Comparison of ENCODE assay signal across 8 cellular contexts in genomic region chr5:31581498-31582099, GRCh38. TPM values are rescaled to one million over a fixed set of nuclear protein-coding genes. Genes with fewer than 3 reads are reported as not detected.
A peak's percentile ranks its signal among the peaks of the same experiment; 100 is the strongest.
DNase-seq lines count a peak whose midpoint lies in the region; ATAC-seq, FAIRE-seq and TF ChIP-seq lines count a peak whose summit lies in the region.

No MANE protein-coding gene starts in this region.

- peaks cover 7% of the 10 kb centered on the region; the same call in 2 of the 3 replicates for H3K9me3 ChIP-seq in A549

- no peak overlapping the region for H3K4me2 ChIP-seq in A549

- TF ChIP-seq RAD21 in A549 (conservative IDR thresholded peaks at IDR 0.05 in 1 of 2, IDR thresholded peaks at IDR 0.05 in 1 of 2) = peak; percentile 76 to 87

- no peak overlapping the region for H3K27ac ChIP-seq in A549

- peak; percentile 78 for TF ChIP-seq CTCF in A549 (IDR thresholded peaks at IDR 0.05)
- peak; percentile 11 for TF ChIP-seq CTCF in GM12865 (IDR thresholded peaks at IDR 0.05; ENCODE audit: insufficient read depth, low read depth, low read length, missing control alignments)

- H3K4me1 ChIP-seq in A549 = 0 out of 3 replicates have a peak, but pooled peaks cover 3% of the 10 kb centered on the region

- FAIRE-seq in A549 (lab: Jason Lieb, UNC) = peak; percentile 74

- CTCF ChIA-PET in A549 (lab: Yijun Ruan, JAX) = interaction anchor here (0.6 to 1.9 kb wide), 11 partner anchors 17 to 716 kb away, joined by 3 to 26 read pairs (median 6); no protein-coding TSS in a partner anchor

- no peak for TF ChIP-seq EP300 in A549 (IDR thresholded peaks at IDR 0.05)

- TF ChIP-seq POLR2A in A549 (IDR thresholded peaks at IDR 0.05; ENCODE audit: low read length) = no peak

- peak in 1 of 2 experiments; percentile 46 for DNase-seq in A549 (ENCODE audit: low read depth in 1 of 2, low spot score in 1 of 2)
- peak; percentile 38 for DNase-seq in GM12865 (ENCODE audit: low read depth)
- DNase-seq in NCI-H526 treated with DMSO at 0.1 percent for 48 hours (lab: John Stamatoyannopoulos, UW) = peak; percentile 39
- DNase-seq in central memory CD4-positive, alpha-beta T cell = peak; percentile 20
- peak; percentile 36 for DNase-seq in midbrain (lab: John Stamatoyannopoulos, UW)
- DNase-seq in NCI-H187 (lab: John Stamatoyannopoulos, UW) = no peak
- DNase-seq in stimulated activated CD4-positive, alpha-beta T cell treated with anti-CD3 and anti-CD28 coated beads, Interleukin-4, amount 100 ng/mL, for 4 hours = no peak

- POLR2A ChIA-PET in A549 (lab: Yijun Ruan, JAX) = no interaction called here

- 28% methylated on average over 3 of the region's 3 CpGs for WGBS in A549 (ENCODE audit: missing lambda C conversion rate)

- H3K4me3 ChIP-seq in A549 (no peak overlapping the region), GM12865 (ENCODE audit: low read depth, low read length) (no peak overlapping the region)

- ATAC-seq in A549 (peak in 1 of 2 experiments; percentile 54; a peak in 3 of 6 replicates), GM19463 (IDR thresholded peaks at IDR 0.05; ENCODE audit: unreplicated experiment) (no peak)

TF ChIP-seq in A549, 52 proteins besides CTCF, POLR2A, EP300 and RAD21:
- TF ChIP-seq SMC3 (IDR thresholded peaks at IDR 0.05) (peak; percentile 82), ATOH8 (CRISPR knock-in tag; IDR thresholded peaks at IDR 0.05; ENCODE audit: low read depth) (no peak), MAZ (IDR thresholded peaks at IDR 0.05; ENCODE audit: borderline replicate concordance, low read depth, low read length) (no peak), REST (IDR thresholded peaks at IDR 0.05) (no peak), JUN (IDR thresholded peaks at IDR 0.05) (no peak), RCOR1 (IDR thresholded peaks at IDR 0.05; ENCODE audit: low read depth, low read length) (no peak), RFX5 (IDR thresholded peaks at IDR 0.05) (no peak), USF2 (IDR thresholded peaks at IDR 0.05) (no peak), CHD4 (IDR thresholded peaks at IDR 0.05; ENCODE audit: borderline replicate concordance) (no peak)

RNA-seq across cellular contexts. Expression of gene C5orf22, which starts 49.5 kb away (rescaled TPM):
- polyA plus RNA-seq in A549 (2011; rRNA removed) = 25.2 and 29.4 TPM in 2 replicates
- polyA plus RNA-seq in A549 (2012; cell fraction: cytosol; rRNA removed) = 6.7 and 10.1 TPM in 2 replicates
- polyA plus RNA-seq in A549 (2012; cell fraction: nucleus; rRNA removed) = 3.7 and 7.1 TPM in 2 replicates
- polyA plus RNA-seq in A549 (2017; fragmentation: RNase III; extraction: RNeasy Plus Mini Kit Qiagen cat#74134 plus additional on column Dnase treatment) = 12.4 to 13.6 TPM (median 12.8 TPM) in 3 replicates
- polyA minus RNA-seq in A549 (2011; rRNA and poly(A)+ RNA removed) = 9.7 and 10.6 TPM in 2 replicates

RNA-seq across cellular contexts. Expression of gene DROSHA, which starts 49.7 kb away (rescaled TPM):
- polyA plus RNA-seq in A549 (2011; rRNA removed) (77.7 and 105 TPM in 2 replicates), A549 (2017; fragmentation: RNase III; extraction: RNeasy Plus Mini Kit Qiagen cat#74134 plus additional on column Dnase treatment) (44.3 to 49.1 TPM (median 46.9 TPM) in 3 replicates)
- 23.8 and 30.7 TPM in 2 replicates for polyA plus RNA-seq in A549 (2012; cell fraction: cytosol; rRNA removed)
- 45.6 and 49.2 TPM in 2 replicates for polyA plus RNA-seq in A549 (2012; cell fraction: nucleus; rRNA removed)
- polyA minus RNA-seq in A549 (2011; rRNA and poly(A)+ RNA removed) = 74.6 and 117 TPM in 2 replicates

RNA-seq across cellular contexts. Expression of gene PDZD2, which starts 57.3 kb away (rescaled TPM):
- polyA plus RNA-seq in A549 (2011; rRNA removed) (0.09 and 0.12 TPM in 2 replicates), A549 (2017; fragmentation: RNase III; extraction: RNeasy Plus Mini Kit Qiagen cat#74134 plus additional on column Dnase treatment) (0.06 to 0.09 TPM (median 0.07 TPM) in 3 replicates)
- polyA plus RNA-seq in A549 (2012; cell fraction: cytosol; rRNA removed) = under 0.01 and 0.04 TPM in 2 replicates
- 0.01 TPM in 1 of 2 replicates, not detected in the other for polyA plus RNA-seq in A549 (2012; cell fraction: nucleus; rRNA removed)
- 0.04 and 0.05 TPM in 2 replicates for polyA minus RNA-seq in A549 (2011; rRNA and poly(A)+ RNA removed)

Comparison
In these comparisons a context has a peak if more than half of its experiments do, and no peak if none do; other contexts are left out.
1. DNase-seq: peak in GM12865 (single experiment), NCI-H526 treated with DMSO at 0.1 percent for 48 hours (single experiment), central memory CD4-positive, alpha-beta T cell (single experiment) and midbrain (single experiment); none in NCI-H187 (0 of 2) and stimulated activated CD4-positive, alpha-beta T cell treated with anti-CD3 and anti-CD28 coated beads, Interleukin-4, amount 100 ng/mL, for 4 hours (0 of 2).